ENCODE assay signal across 8 cellular contexts in the genomic region with DNA sequence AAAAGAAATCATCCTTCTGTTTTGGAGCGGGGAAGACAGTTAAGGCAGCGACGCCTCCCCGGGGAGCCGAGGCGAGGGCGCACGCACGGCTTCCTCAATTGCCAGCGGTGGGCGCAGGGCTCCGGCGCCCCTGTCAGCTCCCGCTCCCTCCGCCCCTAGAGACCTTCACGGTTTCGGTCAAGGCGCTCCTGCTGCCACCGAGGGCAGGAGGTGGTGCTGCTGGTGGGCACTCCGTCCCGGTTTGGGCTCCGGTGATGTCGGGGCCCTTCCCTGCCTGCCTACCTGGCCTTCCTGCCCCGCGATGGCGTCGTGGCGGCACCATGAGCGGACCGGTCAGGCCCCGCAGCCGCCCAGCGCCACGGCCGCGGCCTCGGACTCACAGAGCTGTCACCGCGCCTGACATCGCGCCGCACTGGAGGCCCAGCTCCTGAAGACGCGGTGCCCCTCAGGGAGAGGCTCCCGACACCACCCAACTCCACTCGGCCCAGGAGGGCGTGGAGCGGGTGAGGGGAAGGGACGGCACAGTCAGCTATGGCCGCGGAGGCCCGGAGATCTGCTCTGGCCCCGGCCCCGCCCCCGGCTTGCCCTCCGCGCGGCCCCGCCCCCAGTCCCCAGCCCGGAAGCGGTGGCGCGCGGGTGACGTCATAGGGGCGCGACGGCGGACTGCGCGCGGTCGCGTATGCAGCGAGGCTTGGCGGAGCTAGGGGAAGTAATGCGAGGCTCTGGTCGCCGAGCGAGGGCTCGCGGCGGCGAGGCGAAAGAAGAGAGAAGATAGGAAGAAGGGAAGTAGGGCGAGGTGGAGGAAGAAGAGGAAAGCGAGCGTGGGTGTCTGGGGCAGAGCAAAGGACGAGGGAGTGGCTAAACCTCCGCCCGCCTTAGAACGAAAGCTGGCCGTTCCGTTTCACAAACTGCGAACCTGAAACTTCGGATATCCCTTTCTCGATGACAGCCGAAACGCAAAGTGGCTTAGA. TPM values are rescaled to one million over a fixed set of nuclear protein-coding genes. Genes with fewer than 3 reads are reported as not detected.
DNase-seq lines count a peak whose midpoint lies in the region; ATAC-seq and TF ChIP-seq lines count a peak whose summit lies in the region.

A gene with protein sequence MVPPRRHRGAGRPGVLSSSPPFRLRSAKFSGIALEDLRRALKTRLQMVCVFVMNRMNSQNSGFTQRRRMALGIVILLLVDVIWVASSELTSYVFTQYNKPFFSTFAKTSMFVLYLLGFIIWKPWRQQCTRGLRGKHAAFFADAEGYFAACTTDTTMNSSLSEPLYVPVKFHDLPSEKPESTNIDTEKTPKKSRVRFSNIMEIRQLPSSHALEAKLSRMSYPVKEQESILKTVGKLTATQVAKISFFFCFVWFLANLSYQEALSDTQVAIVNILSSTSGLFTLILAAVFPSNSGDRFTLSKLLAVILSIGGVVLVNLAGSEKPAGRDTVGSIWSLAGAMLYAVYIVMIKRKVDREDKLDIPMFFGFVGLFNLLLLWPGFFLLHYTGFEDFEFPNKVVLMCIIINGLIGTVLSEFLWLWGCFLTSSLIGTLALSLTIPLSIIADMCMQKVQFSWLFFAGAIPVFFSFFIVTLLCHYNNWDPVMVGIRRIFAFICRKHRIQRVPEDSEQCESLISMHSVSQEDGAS (minus strand): TSS at position 555 of the 971 bp plus-strand sequence. CDS start 233 bp downstream, at position 322.

- no peaks in the 10 kb centered on the region for H3K36me3 ChIP-seq in prostate gland

- intact Hi-C loops in left cardiac atrium (cut with DNase I), result loop anchor here in 1 of 2 donors (2.0 to 10.0 kb wide), 2 partner anchors 132 to 208 kb away; no protein-coding TSS in a partner anchor
- intact Hi-C loops in prostate gland (cut with DNase I), result loop anchor here (2.0 kb wide), 1 partner anchor 134 kb away; a partner anchor contains a TSS

- H3K4me3 Mint-ChIP-seq in T-helper 1 cell treated with Interleukin-12 subunit alpha and Interleukin-12 subunit beta and Interleukin-4 antibody, amounts not matched to agents 30 μg/mL and 1 μg/mL, for 36 hours, result peak within 1 kb of the TSS; percentile 94

- no peaks in the 10 kb centered on the region for H3K27me3 Mint-ChIP-seq in T-helper 1 cell treated with Interleukin-12 subunit alpha and Interleukin-12 subunit beta and Interleukin-4 antibody, amounts not matched to agents 30 μg/mL and 1 μg/mL, for 36 hours (ENCODE audit: low read depth)

- TF ChIP-seq CTCF in prostate gland (IDR thresholded peaks at IDR 0.05), result no peak

- no peaks in the 10 kb centered on the region for H3K9me3 ChIP-seq in prostate gland

- WGBS in prostate gland, result under 1% methylated on average over 66 of the region's 99 CpGs

- H3K36me3 Mint-ChIP-seq in T-helper 1 cell treated with Interleukin-12 subunit alpha and Interleukin-12 subunit beta and Interleukin-4 antibody, amounts not matched to agents 30 μg/mL and 1 μg/mL, for 36 hours (ENCODE audit: low read depth), result peaks cover 5% of the 10 kb centered on the region

- DNase-seq in NCI-H1694 treated with DMSO at 0.1 percent for 48 hours (lab: John Stamatoyannopoulos, UW) (peak; percentile 64), amniotic stem cell (lab: John Stamatoyannopoulos, UW) (peak; percentile 88), left cardiac atrium (peak; percentile 93), prostate gland (ENCODE audit: low spot score) (peak; percentile 91), ureter (ENCODE audit: low spot score) (peak; percentile 91)

- TF ChIP-seq POLR2A in prostate gland (IDR thresholded peaks at IDR 0.05), result peak; percentile 87

- peak within 1 kb of the TSS; percentile 86 to 87 for H3K4me3 ChIP-seq in prostate gland

- peak within 1 kb of the TSS; percentile 94 to 97 for H3K27ac ChIP-seq in prostate gland

- ATAC-seq in GM18499 (IDR thresholded peaks at IDR 0.05; ENCODE audit: insufficient read depth, unreplicated experiment) (peak; percentile 61), HG02938 (IDR thresholded peaks at IDR 0.05; ENCODE audit: unreplicated experiment) (peak; percentile 86), left cardiac atrium (peak; percentile 99)

- peaks cover 3% of the 10 kb centered on the region for H3K4me1 ChIP-seq in prostate gland (replicated peaks)

- no peaks in the 10 kb centered on the region for H3K9me3 Mint-ChIP-seq in T-helper 1 cell treated with Interleukin-12 subunit alpha and Interleukin-12 subunit beta and Interleukin-4 antibody, amounts not matched to agents 30 μg/mL and 1 μg/mL, for 36 hours

- no peaks in the 10 kb centered on the region for H3K27me3 ChIP-seq in prostate gland (replicated peaks; ENCODE audit: insufficient read depth)

- peaks cover 14% of the 10 kb centered on the region for H3K4me1 Mint-ChIP-seq in T-helper 1 cell treated with Interleukin-12 subunit alpha and Interleukin-12 subunit beta and Interleukin-4 antibody, amounts not matched to agents 30 μg/mL and 1 μg/mL, for 36 hours (ENCODE audit: low read depth)

- peak within 1 kb of the TSS; percentile 98 for H3K27ac Mint-ChIP-seq in T-helper 1 cell treated with Interleukin-12 subunit alpha and Interleukin-12 subunit beta and Interleukin-4 antibody, amounts not matched to agents 30 μg/mL and 1 μg/mL, for 36 hours

RNA-seq across cellular contexts. Expression of the gene that starts here (rescaled TPM):
- total RNA-seq in left cardiac atrium (10 to 100 TPM; 48.5 to 62.2 TPM), prostate gland (10 to 100 TPM; 69.7 to 88.6 TPM), ureter (75.9 TPM)

Comparison
In these comparisons a context has a peak if more than half of its experiments do, and no peak if none do; other contexts are left out.
1. Peak in every context shown above with its lines: DNase-seq, ATAC-seq, H3K4me3 ChIP-seq and H3K27ac ChIP-seq.